Comparison of ENCODE assay signal across 8 cellular contexts in the genomic region with DNA sequence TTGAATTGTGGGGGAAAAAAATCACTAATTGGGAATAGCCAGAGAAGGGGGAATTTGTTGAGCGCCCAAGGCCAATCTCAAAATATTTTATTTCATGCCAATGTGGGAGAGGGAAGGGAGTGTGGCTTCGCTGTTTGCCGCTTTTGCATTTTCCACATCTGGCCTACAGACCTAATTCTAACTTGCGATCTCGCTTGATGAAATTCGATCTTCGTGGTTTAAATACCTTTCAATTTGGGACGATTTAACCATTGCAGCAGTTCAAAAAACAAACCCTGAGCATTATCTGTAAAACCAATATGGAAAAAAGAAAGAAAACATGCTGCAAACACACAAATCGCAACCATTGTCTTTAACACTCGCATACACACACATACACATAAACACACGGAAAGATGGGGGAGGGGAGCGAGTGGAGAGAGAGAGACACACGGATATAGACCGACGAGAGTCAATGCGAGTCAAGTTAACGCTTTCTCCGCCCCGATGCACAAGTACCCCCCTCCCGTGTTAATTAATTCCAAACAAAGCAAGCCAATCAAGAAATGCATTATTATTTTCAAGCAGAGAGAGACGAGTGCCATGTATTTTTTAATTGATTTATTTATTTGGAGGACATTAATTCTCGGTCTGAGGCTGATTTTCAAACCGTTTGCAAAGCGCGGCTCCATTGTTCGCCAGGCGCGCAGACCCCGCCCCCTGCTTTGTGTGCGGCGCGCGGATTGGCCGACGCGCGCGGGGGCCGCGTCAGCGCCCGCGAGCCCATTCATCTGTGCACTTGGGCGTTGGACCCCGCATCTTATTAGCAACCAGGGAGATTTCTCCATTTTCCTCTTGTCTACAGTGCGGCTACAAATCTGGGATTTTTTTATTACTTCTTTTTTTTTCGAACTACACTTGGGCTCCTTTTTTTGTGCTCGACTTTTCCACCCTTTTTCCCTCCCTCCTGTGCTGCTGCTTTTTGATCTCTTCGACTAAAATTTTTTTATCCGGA. TPM values are rescaled to one million over a fixed set of nuclear protein-coding genes. Genes with fewer than 3 reads are reported as not detected.
DNase-seq lines count a peak whose midpoint lies in the region; ATAC-seq and TF ChIP-seq lines count a peak whose summit lies in the region.

A gene with protein sequence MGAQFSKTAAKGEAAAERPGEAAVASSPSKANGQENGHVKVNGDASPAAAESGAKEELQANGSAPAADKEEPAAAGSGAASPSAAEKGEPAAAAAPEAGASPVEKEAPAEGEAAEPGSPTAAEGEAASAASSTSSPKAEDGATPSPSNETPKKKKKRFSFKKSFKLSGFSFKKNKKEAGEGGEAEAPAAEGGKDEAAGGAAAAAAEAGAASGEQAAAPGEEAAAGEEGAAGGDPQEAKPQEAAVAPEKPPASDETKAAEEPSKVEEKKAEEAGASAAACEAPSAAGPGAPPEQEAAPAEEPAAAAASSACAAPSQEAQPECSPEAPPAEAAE (plus strand): TSS at position 775 of the 994 bp plus-strand sequence. CDS start 401 bp downstream, outside the sequence.

- H3F3A ChIP-seq in PC-3 (ENCODE audit: low read length, unreplicated experiment), result no peaks in the 10 kb centered on the region

- peak within 1 kb of the TSS; percentile 5 for H2BK12ac ChIP-seq in trophoblast cell (ENCODE audit: low read length)

- peaks cover 22% of the 10 kb centered on the region for H3K79me1 ChIP-seq in trophoblast cell (ENCODE audit: low read length)

- H3K18ac ChIP-seq in trophoblast cell (ENCODE audit: low read length), result peak within 1 kb of the TSS; percentile 99

- no peak for TF ChIP-seq CTCF in GM10266 (IDR thresholded peaks at IDR 0.05; ENCODE audit: control insufficient read depth, insufficient read depth, low read depth, missing control alignments)
- TF ChIP-seq CTCF in PC-3 (conservative IDR thresholded peaks at IDR 0.05; ENCODE audit: low read depth, low read length), result no peak
- no peak for TF ChIP-seq CTCF in right atrium auricular region (IDR thresholded peaks at IDR 0.05)

- intact Hi-C loops in PC-3 (cut with micrococcal nuclease), result loop anchor here (2.0 to 10.0 kb wide), 9 partner anchors 162 to 980 kb away; no protein-coding TSS in a partner anchor

- peaks cover 5% of the 10 kb centered on the region for H3K4me1 ChIP-seq in PC-3 (ENCODE audit: insufficient read depth, low read length)
- peaks cover 0 to 10% of the 10 kb centered on the region in 2 donors for H3K4me1 ChIP-seq in right atrium auricular region
- H3K4me1 ChIP-seq in trophoblast cell (ENCODE audit: control insufficient read depth in 1 of 2, insufficient read depth in 2 of 2, low read length in 2 of 2), result peaks cover 0 to 3% of the 10 kb centered on the region in 2 experiments

- H3K9me3 ChIP-seq in PC-3 (ENCODE audit: low read length) (no peaks in the 10 kb centered on the region), right atrium auricular region (no peaks in the 10 kb centered on the region), trophoblast cell (ENCODE audit: insufficient read depth, low read depth, low read length) (no peaks in the 10 kb centered on the region)

- ATAC-seq in GM21786 (IDR thresholded peaks at IDR 0.05; ENCODE audit: unreplicated experiment) (peak; percentile 32), PC-3 (peak; percentile 43)

- H2AFZ ChIP-seq in PC-3 (ENCODE audit: low read length) (peak within 1 kb of the TSS; percentile 94), trophoblast cell (ENCODE audit: insufficient read depth, low read length, poor library complexity) (no peak within 1 kb of the TSS)

- in situ Hi-C loops in KBM-7 (cut with MboI; ENCODE audit: low pct_unique_long_range_greater_than_20kb, low sequenced_read_pairs), result no loop called here

- H3K23ac ChIP-seq in trophoblast cell (ENCODE audit: low read length), result peak within 1 kb of the TSS; percentile 80

- peak; percentile 91 for DNase-seq in GM10266 (ENCODE audit: extremely low spot score)
- DNase-seq in KBM-7, result peak; percentile 92
- DNase-seq in PC-3, result peak; percentile 80
- DNase-seq in astrocyte of the hippocampus (ENCODE audit: low read depth, low spot score), result peak; percentile 98
- peak; percentile 88 for DNase-seq in right atrium auricular region (ENCODE audit: low spot score)
- peak; percentile 87 to 92 for DNase-seq in trophoblast cell
- DNase-seq in cortex of kidney (lab: John Stamatoyannopoulos, UW), result no peak

- POLR2A ChIA-PET in PC-3 (lab: Charles Lee; ENCODE audit: unreplicated experiment), result no interaction called here

- no CpG with 5 or more reads among the region's 50 CpGs for WGBS in trophoblast cell (ENCODE audit: extremely low coverage, insufficient coverage, insufficient read length)

- CTCF ChIA-PET in PC-3 (lab: Charles Lee), result no interaction called here

- no peaks in the 10 kb centered on the region for H3K27me3 ChIP-seq in PC-3 (ENCODE audit: low read length)
- H3K27me3 ChIP-seq in right atrium auricular region, result no peaks in the 10 kb centered on the region
- H3K27me3 ChIP-seq in trophoblast cell (ENCODE audit: insufficient read depth, low read length), result no peaks in the 10 kb centered on the region

- H4K91ac ChIP-seq in trophoblast cell (ENCODE audit: low read depth, low read length), result peak within 1 kb of the TSS; percentile 99

- H3K79me2 ChIP-seq in PC-3 (ENCODE audit: low read length) (peaks cover 46% of the 10 kb centered on the region), trophoblast cell (ENCODE audit: control insufficient read depth, insufficient read depth, low read length, poor library complexity) (peaks cover 26% of the 10 kb centered on the region)

- H3K27ac ChIP-seq in PC-3 (ENCODE audit: low read length) (peak within 1 kb of the TSS; percentile 96), right atrium auricular region (peak within 1 kb of the TSS; percentile 94 to 95), trophoblast cell (ENCODE audit: low read depth, low read length) (peak within 1 kb of the TSS; percentile 85)

- peak within 1 kb of the TSS; percentile 100 for H3K9ac ChIP-seq in PC-3 (ENCODE audit: low read length)
- H3K9ac ChIP-seq in trophoblast cell (ENCODE audit: low read length), result peak within 1 kb of the TSS; percentile 100

- H3K4me2 ChIP-seq in PC-3 (ENCODE audit: low read length) (peak within 1 kb of the TSS; percentile 96), trophoblast cell (ENCODE audit: low read length) (peak within 1 kb of the TSS; percentile 85)

- H2BK5ac ChIP-seq in trophoblast cell (ENCODE audit: low read depth, low read length, poor library complexity), result peak within 1 kb of the TSS; percentile 99

- BruUV-seq in PC-3 (replicated peaks; lab: Mats Ljungman, UMichigan), result no TSS peak

- peak within 1 kb of the TSS; percentile 96 for H4K8ac ChIP-seq in trophoblast cell (ENCODE audit: low read depth, low read length)

- H4K12ac ChIP-seq in trophoblast cell (ENCODE audit: low read depth, low read length), result peak within 1 kb of the TSS; percentile 85

- 0 out of 2 replicates have a peak, but pooled peaks cover 8% of the 10 kb centered on the region for H4K20me1 ChIP-seq in PC-3 (ENCODE audit: low read length)

- peak within 1 kb of the TSS; percentile 99 for H3K14ac ChIP-seq in trophoblast cell (ENCODE audit: low read length)

- H3K4ac ChIP-seq in trophoblast cell (ENCODE audit: low read depth, low read length), result peak within 1 kb of the TSS; percentile 100

- H2AK5ac ChIP-seq in trophoblast cell (ENCODE audit: low read length), result peak within 1 kb of the TSS; percentile 97

- H2BK120ac ChIP-seq in trophoblast cell (ENCODE audit: insufficient read depth, low read length, poor library complexity), result peak within 1 kb of the TSS; percentile 98

- no peaks in the 10 kb centered on the region for H3K36me3 ChIP-seq in PC-3 (ENCODE audit: low read depth, low read length)
- H3K36me3 ChIP-seq in right atrium auricular region, result no peaks in the 10 kb centered on the region
- peaks cover 9 to 17% of the 10 kb centered on the region in 2 experiments for H3K36me3 ChIP-seq in trophoblast cell (ENCODE audit: control insufficient read depth in 1 of 2, insufficient read depth in 2 of 2, low read length in 2 of 2)

- no peaks in the 10 kb centered on the region for H3K9me2 ChIP-seq in PC-3 (replicated peaks; ENCODE audit: low read length)

- H3K4me3 ChIP-seq in PC-3 (ENCODE audit: low read length), result peak within 1 kb of the TSS; percentile 100
- H3K4me3 ChIP-seq in right atrium auricular region, result peak within 1 kb of the TSS; percentile 60 to 78
- H3K4me3 ChIP-seq in trophoblast cell (ENCODE audit: low read depth, low read length), result peak within 1 kb of the TSS; percentile 92

RNA-seq across cellular contexts. Expression of the gene that starts here (rescaled TPM):
- 51.5 and 62.8 TPM in 2 replicates for total RNA-seq in PC-3 (2014; rRNA removed)
- total RNA-seq in right atrium auricular region, result 10 to 100 TPM in 1 of 2 donors, 1 to 10 TPM in 1; 9.8 to 13.5 TPM
- polyA plus RNA-seq in trophoblast cell (2013), result 152 and 156 TPM in 2 replicates
